20 cellular contexts compared by ENCODE assay signal in genomic region chr12:128509170-128509569, GRCh38.
"Had no signal": no experiment of that assay in that cellular context is flagged by ENCODE, and none has a peak within 500 bp of the region (broad histone marks: within the 10 kb centered on the region; RNA-seq: fewer than 3 reads in every experiment).

No MANE protein-coding gene starts in this region.

- H3K9ac ChIP-seq: SK-N-SH had no signal

- H3K4me2 ChIP-seq: SK-N-SH had no signal

- DNase-seq: KBM-7, MV-4-11, NCI-H1048, NCI-H1105, NCI-H1417, NCI-H187, NCI-H2029, NCI-H2081 treated with DMSO at 0.1 percent for 48 hours, NCI-H2171, NCI-H226, NCI-H446, NCI-H510A, NCI-H524 treated with DMSO at 0.1 percent for 48 hours, NCI-H69, NCI-H774, PC-3, SHP77, SK-N-SH, SW 1271 had no signal

- H3K27ac ChIP-seq: RWPE1 had no signal

- H3K9me3 ChIP-seq: SK-N-SH had no signal
